In genomic region chr12:47377414-47378221, GRCh38 we compare ENCODE assay signal across 9 cellular contexts.
DNase-seq lines count a peak whose midpoint lies in the region; ATAC-seq and TF ChIP-seq lines count a peak whose summit lies in the region.
"Had no signal": no experiment of that assay in that cellular context is flagged by ENCODE, and none has a peak within 500 bp of the region (broad histone marks: within the 10 kb centered on the region; RNA-seq: fewer than 3 reads in every experiment).

No MANE protein-coding gene starts in this region.

- peaks cover 0 to 3% (median 0%) of the 10 kb centered on the region in 7 donors for H3K9me3 Mint-ChIP-seq in CD14-positive monocyte

- peaks cover 3% of the 10 kb centered on the region for H3K4me1 ChIP-seq in stomach smooth muscle (ENCODE audit: control insufficient read depth, insufficient read depth, low read length)

- peaks cover 8% of the 10 kb centered on the region for H3K4me1 Mint-ChIP-seq in CD14-positive monocyte

- peak overlapping the region in 1 of 2 donors; percentile 14 for H3K9ac ChIP-seq in stomach smooth muscle (ENCODE audit: low read length in 2 of 2)

- ATAC-seq in GM21360 (IDR thresholded peaks at IDR 0.05; ENCODE audit: unreplicated experiment) (no peak), GM18907 (IDR thresholded peaks at IDR 0.05; ENCODE audit: unreplicated experiment) (no peak)

- no peak for TF ChIP-seq CTCF in CD14-positive monocyte (IDR thresholded peaks at IDR 0.05)

- H3K27me3 Mint-ChIP-seq in CD14-positive monocyte (ENCODE audit: low read depth in 3 of 3), result peaks cover 1 to 4% (median 1%) of the 10 kb centered on the region in 3 donors
- H3K27me3 Mint-ChIP-seq: IgD-negative memory B cell had no signal

- no peaks in the 10 kb centered on the region for H3K36me3 Mint-ChIP-seq in CD14-positive monocyte

- H3K27me3 ChIP-seq in stomach smooth muscle (ENCODE audit: control insufficient read depth in 1 of 2, insufficient read depth in 2 of 2, low read length in 2 of 2), result no peaks in the 10 kb centered on the region

- DNase-seq in HPDE6-E6E7 (ENCODE audit: extremely low spot score) (peak; percentile 50), anterior cingulate cortex (lab: John Stamatoyannopoulos, UW) (peak in 39 of 58 donors; percentile 0 to 76 (median 23)), islet precursor cell (peak; percentile 84), foreskin melanocyte (no peak), CD14-positive monocyte (ENCODE audit: low spot score) (no peak)

- no peaks in the 10 kb centered on the region for H3K9me3 ChIP-seq in stomach smooth muscle (ENCODE audit: control insufficient read depth in 2 of 2, low read length in 2 of 2)

- H3K27ac Mint-ChIP-seq in CD14-positive monocyte, result no peak overlapping the region
- H3K27ac Mint-ChIP-seq: IgD-negative memory B cell had no signal

- intact Hi-C loops in CD14-positive monocyte (cut with micrococcal nuclease), result no loop called here

- H3K36me3 ChIP-seq in stomach smooth muscle (ENCODE audit: control insufficient read depth in 2 of 2, insufficient read depth in 2 of 2, low read length in 2 of 2), result no peaks in the 10 kb centered on the region

- H3K4me3 Mint-ChIP-seq in CD14-positive monocyte, result no peak overlapping the region
- H3K4me3 Mint-ChIP-seq: IgD-negative memory B cell had no signal

- peak overlapping the region in 1 of 2 donors; percentile 16 for H3K4me3 ChIP-seq in stomach smooth muscle (ENCODE audit: low read length in 2 of 2)

- peak overlapping the region; percentile 32 for H3K27ac ChIP-seq in stomach smooth muscle (ENCODE audit: low read length)

Comparison
In these comparisons a context has a peak if more than half of its experiments do, and no peak if none do; other contexts are left out.
1. DNase-seq: peak in HPDE6-E6E7 (single experiment), anterior cingulate cortex (39 of 58) and islet precursor cell (single experiment); none in foreskin melanocyte (single experiment) and CD14-positive monocyte (single experiment).